Comparison of ENCODE assay signal across 23 cellular contexts in genomic region chr22:23082534-23083314, GRCh38. TPM values are rescaled to one million over a fixed set of nuclear protein-coding genes. Genes with fewer than 3 reads are reported as not detected.
A peak's percentile ranks its signal among the peaks of the same experiment; 100 is the strongest.
DNase-seq lines count a peak whose midpoint lies in the region; ATAC-seq, FAIRE-seq and TF ChIP-seq lines count a peak whose summit lies in the region.
"Had no signal": no experiment of that assay in that cellular context is flagged by ENCODE, and none has a peak within 500 bp of the region (broad histone marks: within the 10 kb centered on the region; RNA-seq: fewer than 3 reads in every experiment).

No MANE protein-coding gene starts in this region.

- H3K36me3 Mint-ChIP-seq in activated T-helper 17 cell treated with anti-CD3 and anti-CD28 coated beads, Interleukin-2, amount 50 U/mL, for 72 hours (ENCODE audit: low read depth): no peaks in the 10 kb centered on the region
- H3K36me3 Mint-ChIP-seq: CD4-positive, alpha-beta memory T cell had no signal

- in situ Hi-C loops in GM13977 (cut with MboI; ENCODE audit: low pct_unique_long_range_greater_than_20kb, low sequenced_read_pairs, unreplicated experiment): no loop called here

- TF ChIP-seq POLR2A in H1 (IDR thresholded peaks at IDR 0.05; ENCODE audit: control extremely low read depth in 1 of 2, low read depth in 2 of 2, low read length in 2 of 2): no peak

- DNase-seq in H1 (ENCODE audit: low read depth in 1 of 2, low spot score in 2 of 2): no peak
- DNase-seq in neuronal stem cell (ENCODE audit: low spot score): no peak
- DNase-seq in AG08395 (ENCODE audit: low spot score): no peak
- DNase-seq in GM13977 (ENCODE audit: low spot score): no peak
- DNase-seq: 8988T; ACHN; Calu3; CD4-positive, alpha-beta memory T cell; COR-L47; DMS53; DMS79 treated with DMSO at 0.1 percent for 48 hours; GOT3; H7; HCEC 1CT had no signal

- no peaks in the 10 kb centered on the region for H3K36me3 ChIP-seq in BLaER1 treated with 17β-estradiol and CSF1 and Interleukin-3, amounts not matched to agents 10 nM and 100 nM
- H3K36me3 ChIP-seq in H1 (ENCODE audit: control insufficient read depth in 2 of 4, insufficient read depth in 4 of 4, low read length in 3 of 4): no peaks in the 10 kb centered on the region
- H3K36me3 ChIP-seq in neuronal stem cell (replicated peaks in 1 of 2; ENCODE audit: control insufficient read depth in 2 of 2, insufficient read depth in 2 of 2, low read length in 2 of 2): no peaks in the 10 kb centered on the region

- H3K27ac Mint-ChIP-seq in activated T-helper 17 cell treated with anti-CD3 and anti-CD28 coated beads, Interleukin-2, amount 50 U/mL, for 72 hours: peak overlapping the region; percentile 38
- H3K27ac Mint-ChIP-seq: B cell; CD4-positive, alpha-beta memory T cell had no signal

- no peaks in the 10 kb centered on the region for H3K9me3 Mint-ChIP-seq in activated T-helper 17 cell treated with anti-CD3 and anti-CD28 coated beads, Interleukin-2, amount 50 U/mL, for 72 hours
- H3K9me3 Mint-ChIP-seq: CD4-positive, alpha-beta memory T cell had no signal

- peak overlapping the region in 9 of 11 experiments; percentile 24 to 81 (median 65); a peak in 17 of 22 replicates for H3K4me2 ChIP-seq in BLaER1 treated with 17β-estradiol and CSF1 and Interleukin-3, amounts not matched to agents 10 nM and 100 nM
- H3K4me2 ChIP-seq in H1 (ENCODE audit: insufficient read depth in 1 of 2, low read depth in 2 of 2, low read length in 2 of 2): no peak overlapping the region
- H3K4me2 ChIP-seq in neuronal stem cell (ENCODE audit: insufficient read depth, low read length, poor library complexity, severe bottlenecking): no peak overlapping the region
- H3K4me2 ChIP-seq: A549 had no signal

- H3K79me2 ChIP-seq in H1 (ENCODE audit: control insufficient read depth in 1 of 2, insufficient read depth in 2 of 2, low read length in 2 of 2): no peaks in the 10 kb centered on the region

- no peak overlapping the region for H4K5ac ChIP-seq in H1 (ENCODE audit: insufficient read length, low read depth, low read length)

- H2BK15ac ChIP-seq in H1 (ENCODE audit: low read length) (no peak overlapping the region), neuronal stem cell (ENCODE audit: low read length) (no peak overlapping the region)

- H2BK5ac ChIP-seq in H1 (ENCODE audit: low read depth, low read length) (no peak overlapping the region), neuronal stem cell (ENCODE audit: low read length) (no peak overlapping the region)

- TF ChIP-seq CTCF in H1 (IDR thresholded peaks at IDR 0.05; ENCODE audit: control extremely low read depth in 1 of 3, insufficient read depth in 1 of 3, low read depth in 1 of 3, low read length in 3 of 3): no peak
- TF ChIP-seq CTCF in GM13977 (IDR thresholded peaks at IDR 0.05; ENCODE audit: extremely low read depth, insufficient read depth, missing control alignments): no peak

- no peak overlapping the region for H3K56ac ChIP-seq in H1 (replicated peaks; ENCODE audit: insufficient read length, low read depth, low read length)

- POLR2A ChIA-PET in H1 (lab: Charles Lee; ENCODE audit: partially characterized antibody): no interaction called here

- H3K9me3 ChIP-seq in BLaER1 treated with 17β-estradiol and CSF1 and Interleukin-3, amounts not matched to agents 10 nM and 100 nM (replicated peaks in 1 of 11): no peaks in the 10 kb centered on the region
- H3K9me3 ChIP-seq in H1 (ENCODE audit: insufficient read depth in 2 of 2, low read depth in 1 of 2, low read length in 1 of 2) (no peaks in the 10 kb centered on the region), neuronal stem cell (replicated peaks in 1 of 2; ENCODE audit: control insufficient read depth in 2 of 2, insufficient read depth in 1 of 2, low read depth in 1 of 2, low read length in 2 of 2) (peaks cover 0 to 3% of the 10 kb centered on the region in 2 donors)
- H3K9me3 ChIP-seq: A549 had no signal

- no peak overlapping the region for H3K27ac ChIP-seq in BLaER1 treated with 17β-estradiol and CSF1 and Interleukin-3, amounts not matched to agents 10 nM and 100 nM
- H3K27ac ChIP-seq in H1 (ENCODE audit: low read depth, low read length) (no peak overlapping the region), neuronal stem cell (replicated peaks; ENCODE audit: low read length) (no peak overlapping the region)
- H3K27ac ChIP-seq: A549 had no signal

- H4K8ac ChIP-seq in H1 (ENCODE audit: extremely low read depth, insufficient read depth, low read length) (peak overlapping the region; percentile 20; the same call in 1 of the 2 replicates), neuronal stem cell (ENCODE audit: low read depth, low read length) (no peak overlapping the region)

- no peaks in the 10 kb centered on the region; the same call in 1 of the 2 replicates for H3K79me1 ChIP-seq in H1 (ENCODE audit: low read depth, low read length)
- H3K79me1 ChIP-seq in neuronal stem cell (ENCODE audit: low read depth, low read length): peaks cover 17% of the 10 kb centered on the region

- no peak overlapping the region for H3K4me3 Mint-ChIP-seq in activated T-helper 17 cell treated with anti-CD3 and anti-CD28 coated beads, Interleukin-2, amount 50 U/mL, for 72 hours
- H3K4me3 Mint-ChIP-seq: B cell; CD4-positive, alpha-beta memory T cell had no signal

- no peak overlapping the region for H2BK12ac ChIP-seq in H1 (ENCODE audit: low read depth, low read length)
- no peak overlapping the region for H2BK12ac ChIP-seq in neuronal stem cell (ENCODE audit: low read length)

- no peak overlapping the region for H4K91ac ChIP-seq in H1 (replicated peaks; ENCODE audit: insufficient read length, low read length)
- H4K91ac ChIP-seq in neuronal stem cell (ENCODE audit: low read depth, low read length, poor library complexity): no peak overlapping the region

- H4K20me1 ChIP-seq in BLaER1 treated with 17β-estradiol and CSF1 and Interleukin-3, amounts not matched to agents 10 nM and 100 nM: peaks cover 0 to 97% (median 0%) of the 10 kb centered on the region in 11 experiments; a peak in 5 of 22 replicates
- peaks cover 4 to 10% of the 10 kb centered on the region in 2 experiments for H4K20me1 ChIP-seq in H1 (replicated peaks in 1 of 2; ENCODE audit: control insufficient read depth in 1 of 2, insufficient read depth in 2 of 2, low read length in 2 of 2)

- peaks cover 23 to 96% (median 87%) of the 10 kb centered on the region in 10 experiments for H3K4me1 ChIP-seq in BLaER1 treated with 17β-estradiol and CSF1 and Interleukin-3, amounts not matched to agents 10 nM and 100 nM
- no peaks in the 10 kb centered on the region; a peak in 1 of 7 replicates for H3K4me1 ChIP-seq in H1 (replicated peaks in 1 of 4; ENCODE audit: control insufficient read depth in 3 of 4, insufficient read depth in 4 of 4, low read length in 3 of 4)
- peaks cover 0 to 9% of the 10 kb centered on the region in 2 donors for H3K4me1 ChIP-seq in neuronal stem cell (ENCODE audit: control insufficient read depth in 2 of 2, insufficient read depth in 1 of 2, low read depth in 1 of 2, low read length in 2 of 2)
- H3K4me1 ChIP-seq: A549 had no signal

- CTCF ChIA-PET in H1 (lab: Charles Lee; ENCODE audit: partially characterized antibody): interaction anchor here (0.7 to 1.5 kb wide), 4 partner anchors 8 to 123 kb away, joined by 3 to 4 read pairs (median 3); no protein-coding TSS in a partner anchor

- H2AK5ac ChIP-seq in H1 (ENCODE audit: low read depth, low read length) (no peak overlapping the region), neuronal stem cell (ENCODE audit: low read depth, low read length) (no peak overlapping the region)

- H3K27me3 Mint-ChIP-seq in activated T-helper 17 cell treated with anti-CD3 and anti-CD28 coated beads, Interleukin-2, amount 50 U/mL, for 72 hours: no peaks in the 10 kb centered on the region
- H3K27me3 Mint-ChIP-seq: B cell; CD4-positive, alpha-beta memory T cell had no signal

- H3K4ac ChIP-seq in H1 (replicated peaks; ENCODE audit: insufficient read length, low read depth, low read length) (no peak overlapping the region), neuronal stem cell (ENCODE audit: low read length) (no peak overlapping the region)

- H2BK120ac ChIP-seq in H1 (replicated peaks; ENCODE audit: low read depth, low read length): no peak overlapping the region
- H2BK120ac ChIP-seq in neuronal stem cell (ENCODE audit: low read depth, low read length): no peak overlapping the region

- H3K23me2 ChIP-seq in H1 (ENCODE audit: low read depth, low read length): no peaks in the 10 kb centered on the region

- WGBS in H1 (ENCODE audit: extremely low coverage in 1 of 2, insufficient coverage in 1 of 2, insufficient read length in 1 of 2, insufficient replicate concordance in 2 of 2, low coverage in 1 of 2, low lambda C conversion rate in 2 of 2, missing lambda C conversion rate in 1 of 2), 2 experiments: 89% methylated on average over 5 of the region's 5 CpGs; no CpG with 5 or more reads in 1 of the 2 experiments
- no CpG with 5 or more reads among the region's 5 CpGs for WGBS in neuronal stem cell (ENCODE audit: extremely low coverage in 2 of 2, insufficient read length in 2 of 2, insufficient replicate concordance in 1 of 2), 2 donors

- no peaks in the 10 kb centered on the region for H3K27me3 ChIP-seq in BLaER1 treated with 17β-estradiol and CSF1 and Interleukin-3, amounts not matched to agents 10 nM and 100 nM
- H3K27me3 ChIP-seq in H1 (replicated peaks in 1 of 4; ENCODE audit: control insufficient read depth in 3 of 4, extremely low read depth in 1 of 4, insufficient read depth in 3 of 4, low read length in 3 of 4) (no peaks in the 10 kb centered on the region; a peak in 3 of 7 replicates), neuronal stem cell (ENCODE audit: control insufficient read depth in 3 of 3, insufficient read depth in 3 of 3, low read depth in 1 of 3, low read length in 3 of 3) (no peaks in the 10 kb centered on the region)

- no peak overlapping the region for H3K14ac ChIP-seq in H1 (ENCODE audit: insufficient read length)
- no peak overlapping the region for H3K14ac ChIP-seq in neuronal stem cell (ENCODE audit: low read length)

- H2AFZ ChIP-seq in H1 (ENCODE audit: low read length) (no peak overlapping the region), neuronal stem cell (ENCODE audit: low read length) (no peak overlapping the region)

- peaks cover 5% of the 10 kb centered on the region for H3K4me1 Mint-ChIP-seq in activated T-helper 17 cell treated with anti-CD3 and anti-CD28 coated beads, Interleukin-2, amount 50 U/mL, for 72 hours

- H2BK20ac ChIP-seq in H1 (ENCODE audit: low read length): no peak overlapping the region

- ATAC-seq in activated T-helper 17 cell treated with anti-CD3 and anti-CD28 coated beads, Interleukin-2, amount 50 U/mL, for 72 hours (replicated peaks): no peak
- ATAC-seq in HG02885 (IDR thresholded peaks at IDR 0.05; ENCODE audit: poor library complexity, unreplicated experiment) (no peak), GM18858 (IDR thresholded peaks at IDR 0.05; ENCODE audit: unreplicated experiment) (no peak)
- ATAC-seq: A549 had no signal

- H3K4me3 ChIP-seq in BLaER1 treated with 17β-estradiol and CSF1 and Interleukin-3, amounts not matched to agents 10 nM and 100 nM: no peak overlapping the region
- H3K4me3 ChIP-seq in H1 (ENCODE audit: extremely low read depth in 1 of 4, insufficient read depth in 2 of 4, low read depth in 3 of 4, low read length in 4 of 4) (no peak overlapping the region), neuronal stem cell (ENCODE audit: low read length in 2 of 2) (no peak overlapping the region)
- H3K4me3 ChIP-seq: A549 had no signal

- TF ChIP-seq RAD21 in H1 (IDR thresholded peaks at IDR 0.05 in 1 of 2, conservative IDR thresholded peaks at IDR 0.05 in 1 of 2; ENCODE audit: low read depth in 2 of 2, low read length in 2 of 2): no peak

- no peak for FAIRE-seq in H1 (lab: Jason Lieb, UNC)
- FAIRE-seq: A549, G401.6, GM12892 had no signal

- no peak overlapping the region for H3K23ac ChIP-seq in H1 (ENCODE audit: insufficient read length)
- peak overlapping the region; percentile 77 for H3K23ac ChIP-seq in neuronal stem cell (ENCODE audit: low read depth, low read length, poor library complexity)

- TF ChIP-seq EP300 in H1 (IDR thresholded peaks at IDR 0.05; ENCODE audit: borderline replicate concordance in 1 of 2, low read depth in 2 of 2, low read length in 2 of 2): no peak

- no peak overlapping the region for H3K9ac ChIP-seq in BLaER1 treated with 17β-estradiol and CSF1 and Interleukin-3, amounts not matched to agents 10 nM and 100 nM
- H3K9ac ChIP-seq in H1 (replicated peaks in 1 of 4; ENCODE audit: extremely low read depth in 1 of 4, low read depth in 3 of 4, low read length in 3 of 4) (no peak overlapping the region), neuronal stem cell (ENCODE audit: low read depth, low read length, poor library complexity) (no peak overlapping the region)

- H3K18ac ChIP-seq in H1 (ENCODE audit: extremely low read depth, low read length) (no peak overlapping the region), neuronal stem cell (ENCODE audit: low read length) (no peak overlapping the region)

RNA-seq across cellular contexts. Expression of gene GNAZ, which starts 12.4 kb away (rescaled TPM):
- total RNA-seq in activated T-helper 17 cell treated with anti-CD3 and anti-CD28 coated beads, Interleukin-2, amount 50 U/mL, for 72 hours: 1 to 10 TPM in 1 of 2 donors, under 1 TPM in 1; 0.37 to 2.0 TPM
- 9.6 and 9.7 TPM in 2 replicates for total RNA-seq in H1 (2021; fragmentation: NEBNext Ultra II Directional; extraction: Animal tissue kit (Norgen Biotek cat#: 25700))
- 6.6 and 6.9 TPM in 2 replicates for polyA plus RNA-seq in H1 (2011; rRNA removed)
- polyA plus RNA-seq in H1 (2011; cell fraction: cytosol; rRNA removed): 7.7 TPM
- 7.4 TPM for polyA plus RNA-seq in H1 (2011; cell fraction: nucleus; rRNA removed)
- polyA plus RNA-seq in H1 (2012, experiment 1 of 2): 5.7 to 7.8 TPM (median 6.8 TPM) in 4 replicates
- polyA plus RNA-seq in H1 (2012, experiment 2 of 2): 4.4 TPM
- polyA plus RNA-seq in H1 (2013, experiment 1 of 2): 5.3 TPM
- polyA plus RNA-seq in H1 (2013, experiment 2 of 2): 5.5 TPM
- polyA minus RNA-seq in H1 (2011; rRNA and poly(A)+ RNA removed): 6.4 and 7.5 TPM in 2 replicates
- 5.6 TPM for polyA minus RNA-seq in H1 (2011; cell fraction: cytosol; rRNA and poly(A)+ RNA removed)
- polyA minus RNA-seq in H1 (2011; cell fraction: nucleus; rRNA and poly(A)+ RNA removed): 4.3 TPM
- polyA plus RNA-seq in neuronal stem cell (2013, experiment 1 of 2): 36.9 TPM
- polyA plus RNA-seq in neuronal stem cell (2013, experiment 2 of 2): 37.0 TPM

RNA-seq across cellular contexts. Expression of gene RSPH14, which starts 59.1 kb away (rescaled TPM):
- not detected for total RNA-seq in activated T-helper 17 cell treated with anti-CD3 and anti-CD28 coated beads, Interleukin-2, amount 50 U/mL, for 72 hours
- 0.84 TPM in 1 of 2 replicates, not detected in the other for total RNA-seq in H1 (2021; fragmentation: NEBNext Ultra II Directional; extraction: Animal tissue kit (Norgen Biotek cat#: 25700))
- polyA plus RNA-seq in H1 (2011; rRNA removed): 0.28 and 0.30 TPM in 2 replicates
- polyA plus RNA-seq in H1 (2011; cell fraction: cytosol; rRNA removed): 0.28 TPM
- 0.33 TPM for polyA plus RNA-seq in H1 (2011; cell fraction: nucleus; rRNA removed)
- polyA plus RNA-seq in H1 (2012, experiment 1 of 2): 0.24 to 0.43 TPM (median 0.28 TPM) in 3 of 4 replicates, not detected in the other
- polyA plus RNA-seq in H1 (2012, experiment 2 of 2): 0.22 TPM
- polyA plus RNA-seq in H1 (2013, experiment 1 of 2): 0.10 TPM
- polyA plus RNA-seq in H1 (2013, experiment 2 of 2): 0.13 TPM
- 0.13 and 0.39 TPM in 2 replicates for polyA minus RNA-seq in H1 (2011; rRNA and poly(A)+ RNA removed)
- polyA minus RNA-seq in H1 (2011; cell fraction: cytosol; rRNA and poly(A)+ RNA removed): not detected
- not detected for polyA minus RNA-seq in H1 (2011; cell fraction: nucleus; rRNA and poly(A)+ RNA removed)
- polyA plus RNA-seq in neuronal stem cell (2013, experiment 1 of 2): 2.0 TPM
- polyA plus RNA-seq in neuronal stem cell (2013, experiment 2 of 2): 2.2 TPM
- total RNA-seq: B cell; Calu3; CD4-positive, alpha-beta memory T cell; Daoy; H7 had no signal
- polyA plus RNA-seq: CD4-positive, alpha-beta memory T cell had no signal

Comparison
In these comparisons a context has a peak if more than half of its experiments do, and no peak if none do; other contexts are left out.
1. H3K4me2 ChIP-seq: peak in BLaER1 treated with 17β-estradiol and CSF1 and Interleukin-3, amounts not matched to agents 10 nM and 100 nM (9 of 11); none in H1 (0 of 2) and neuronal stem cell (single experiment).